ENCODE assay signal across 8 cellular contexts in the genomic region with DNA sequence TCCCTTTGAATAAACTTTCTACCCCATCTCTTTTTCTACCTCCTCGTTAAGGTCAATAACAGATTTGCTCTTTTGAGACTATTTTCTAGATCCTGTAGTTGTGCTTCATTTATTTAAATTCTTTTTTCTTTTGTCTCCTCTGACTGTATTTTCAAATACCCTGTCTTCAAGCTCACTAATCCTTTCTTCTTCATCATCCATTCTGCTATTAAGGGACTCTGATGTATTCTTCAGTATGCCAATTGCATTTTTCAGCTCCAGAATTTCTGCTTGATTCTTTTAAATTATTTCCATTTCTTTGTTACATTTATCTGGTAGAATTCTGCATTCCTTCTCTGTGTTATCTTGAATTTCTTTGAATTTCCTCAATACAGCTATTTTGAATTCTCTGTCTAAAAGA. TPM values are rescaled to one million over a fixed set of nuclear protein-coding genes. Genes with fewer than 3 reads are reported as not detected.
"Had no signal": no experiment of that assay in that cellular context is flagged by ENCODE, and none has a peak within 500 bp of the region (broad histone marks: within the 10 kb centered on the region; RNA-seq: fewer than 3 reads in every experiment).

No MANE protein-coding gene starts in this region.

- DNase-seq: GM23248, GOT3, H7, HCEC 1CT, KG1 had no signal

- ATAC-seq: HepG2 had no signal

- H2AFZ ChIP-seq: GM23248 had no signal

- H3K4me3 ChIP-seq: GM23248 had no signal

- H3K9ac ChIP-seq: GM23248 had no signal

- H3K27ac ChIP-seq: GM23248, HL-60 had no signal

RNA-seq across cellular contexts. Expression of a gene that starts 36.0 kb away (rescaled TPM):
- total RNA-seq: HepG2 had no signal
- polyA plus RNA-seq: HepG2, IgD-negative memory B cell had no signal
